Comparison of ENCODE assay signal across 1 cellular context in genomic region chr6:43494766-43495165, GRCh38.
TF ChIP-seq lines count a peak whose summit lies in the region.

No MANE protein-coding gene starts in this region.

TF ChIP-seq in IMR-90, 13 proteins besides CTCF, POLR2A, EP300 and RAD21:
- TF ChIP-seq MAFK (IDR thresholded peaks at IDR 0.05; ENCODE audit: low read depth, low read length), result no peak
- TF ChIP-seq NFE2L2 (IDR thresholded peaks at IDR 0.05; ENCODE audit: low read depth, low read length), result no peak
- TF ChIP-seq CEBPB (IDR thresholded peaks at IDR 0.05; ENCODE audit: low read depth, low read length), result no peak
- TF ChIP-seq MAZ (IDR thresholded peaks at IDR 0.05; ENCODE audit: borderline replicate concordance, low read depth, low read length), result no peak
- TF ChIP-seq, protein P1, sequence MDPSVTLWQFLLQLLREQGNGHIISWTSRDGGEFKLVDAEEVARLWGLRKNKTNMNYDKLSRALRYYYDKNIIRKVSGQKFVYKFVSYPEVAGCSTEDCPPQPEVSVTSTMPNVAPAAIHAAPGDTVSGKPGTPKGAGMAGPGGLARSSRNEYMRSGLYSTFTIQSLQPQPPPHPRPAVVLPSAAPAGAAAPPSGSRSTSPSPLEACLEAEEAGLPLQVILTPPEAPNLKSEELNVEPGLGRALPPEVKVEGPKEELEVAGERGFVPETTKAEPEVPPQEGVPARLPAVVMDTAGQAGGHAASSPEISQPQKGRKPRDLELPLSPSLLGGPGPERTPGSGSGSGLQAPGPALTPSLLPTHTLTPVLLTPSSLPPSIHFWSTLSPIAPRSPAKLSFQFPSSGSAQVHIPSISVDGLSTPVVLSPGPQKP (IDR thresholded peaks at IDR 0.05; ENCODE audit: borderline replicate concordance, low read depth, low read length), result no peak
- no peak for TF ChIP-seq FOS (IDR thresholded peaks at IDR 0.05; ENCODE audit: low read depth, low read length)
- TF ChIP-seq RCOR1 (IDR thresholded peaks at IDR 0.05; ENCODE audit: insufficient replicate concordance, low read length), result no peak
- TF ChIP-seq RFX5 (IDR thresholded peaks at IDR 0.05; ENCODE audit: low read depth, low read length), result no peak
- TF ChIP-seq BHLHE40 (IDR thresholded peaks at IDR 0.05; ENCODE audit: low read depth, low read length), result no peak
- no peak for TF ChIP-seq CHD1 (IDR thresholded peaks at IDR 0.05; ENCODE audit: low read depth, low read length)
- TF ChIP-seq, protein P2, sequence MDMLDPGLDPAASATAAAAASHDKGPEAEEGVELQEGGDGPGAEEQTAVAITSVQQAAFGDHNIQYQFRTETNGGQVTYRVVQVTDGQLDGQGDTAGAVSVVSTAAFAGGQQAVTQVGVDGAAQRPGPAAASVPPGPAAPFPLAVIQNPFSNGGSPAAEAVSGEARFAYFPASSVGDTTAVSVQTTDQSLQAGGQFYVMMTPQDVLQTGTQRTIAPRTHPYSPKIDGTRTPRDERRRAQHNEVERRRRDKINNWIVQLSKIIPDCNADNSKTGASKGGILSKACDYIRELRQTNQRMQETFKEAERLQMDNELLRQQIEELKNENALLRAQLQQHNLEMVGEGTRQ (IDR thresholded peaks at IDR 0.05; ENCODE audit: low read depth, low read length), result no peak
- no peak for TF ChIP-seq SMC3 (IDR thresholded peaks at IDR 0.05; ENCODE audit: low read depth, low read length)
